ENCODE assay signal across 19 cellular contexts in genomic region chr10:88965016-88965415, GRCh38. TPM values are rescaled to one million over a fixed set of nuclear protein-coding genes. Genes with fewer than 3 reads are reported as not detected.
DNase-seq lines count a peak whose midpoint lies in the region; TF ChIP-seq lines count a peak whose summit lies in the region.
"Had no signal": no experiment of that assay in that cellular context is flagged by ENCODE, and none has a peak within 500 bp of the region (broad histone marks: within the 10 kb centered on the region; RNA-seq: fewer than 3 reads in every experiment).

No MANE protein-coding gene starts in this region.

- H3K4me1 Mint-ChIP-seq in osteocyte (ENCODE audit: unreplicated experiment): peaks cover 37% of the 10 kb centered on the region
- H3K4me1 Mint-ChIP-seq: B cell had no signal

- no peak overlapping the region for H3K4me3 Mint-ChIP-seq in osteocyte (ENCODE audit: unreplicated experiment)
- H3K4me3 Mint-ChIP-seq: B cell; CD8-positive, alpha-beta T cell had no signal

- H3K27ac Mint-ChIP-seq in osteocyte (ENCODE audit: unreplicated experiment): peak overlapping the region; percentile 45
- H3K27ac Mint-ChIP-seq: B cell; CD8-positive, alpha-beta T cell had no signal

- H3K27me3 Mint-ChIP-seq in osteocyte (ENCODE audit: unreplicated experiment): no peaks in the 10 kb centered on the region
- H3K27me3 Mint-ChIP-seq: B cell had no signal

- peak; percentile 33 for DNase-seq in AG10803 (ENCODE audit: low read depth)
- peak; percentile 38 for DNase-seq in OCI-M1 (lab: John Stamatoyannopoulos, UW)
- DNase-seq in dedifferentiated amniotic fluid mesenchymal stem cell (ENCODE audit: extremely low spot score): peak; percentile 50
- DNase-seq in osteocyte (ENCODE audit: extremely low spot score, unreplicated experiment): no peak
- DNase-seq in activated naive CD4-positive, alpha-beta T cell treated with Interleukin-2 at 50 U/mL for 16 hours: no peak
- DNase-seq in NCI-H226: no peak
- no peak for DNase-seq in 8988T
- DNase-seq in NCI-H1930 (lab: John Stamatoyannopoulos, UW): no peak
- DNase-seq: CD8-positive, alpha-beta T cell; DMS79 treated with DMSO at 0.1 percent for 48 hours; GF-D8; NCI-H1105 treated with DMSO at 0.1 percent for 48 hours; NCI-H187; NCI-H2171 treated with DMSO at 0.1 percent for 48 hours; NCI-H510A; NCI-H82; SHP77 treated with DMSO at 0.1 percent for 48 hours had no signal

- no peak overlapping the region for H3K4me3 ChIP-seq in AG10803 (ENCODE audit: low read length)
- H3K4me3 ChIP-seq: A549 had no signal

- H3K36me3 Mint-ChIP-seq in osteocyte (ENCODE audit: unreplicated experiment): no peaks in the 10 kb centered on the region
- H3K36me3 Mint-ChIP-seq: CD8-positive, alpha-beta T cell had no signal

- TF ChIP-seq CTCF in AG10803 (conservative IDR thresholded peaks at IDR 0.05; ENCODE audit: low read length) (no peak), osteocyte (IDR thresholded peaks at IDR 0.05) (no peak)

- H3K9me3 Mint-ChIP-seq in osteocyte (ENCODE audit: unreplicated experiment): no peaks in the 10 kb centered on the region
- H3K9me3 Mint-ChIP-seq: CD8-positive, alpha-beta T cell had no signal

RNA-seq across cellular contexts. Expression of gene ACTA2, which starts 12.4 kb away (rescaled TPM):
- total RNA-seq in osteocyte: 315 and 329 TPM in 2 replicates

RNA-seq across cellular contexts. Expression of gene FAS, which starts 25.6 kb away (rescaled TPM):
- total RNA-seq in osteocyte: 6.9 and 8.8 TPM in 2 replicates

Comparison
In these comparisons a context has a peak if more than half of its experiments do, and no peak if none do; other contexts are left out.
1. DNase-seq: peak in AG10803 (single experiment), OCI-M1 (single experiment) and dedifferentiated amniotic fluid mesenchymal stem cell (single experiment); none in osteocyte (single experiment), activated naive CD4-positive, alpha-beta T cell treated with Interleukin-2 at 50 U/mL for 16 hours (single experiment), NCI-H226 (single experiment), 8988T (single experiment) and NCI-H1930 (0 of 2).